Comparison of ENCODE assay signal across 18 cellular contexts in the genomic region with DNA sequence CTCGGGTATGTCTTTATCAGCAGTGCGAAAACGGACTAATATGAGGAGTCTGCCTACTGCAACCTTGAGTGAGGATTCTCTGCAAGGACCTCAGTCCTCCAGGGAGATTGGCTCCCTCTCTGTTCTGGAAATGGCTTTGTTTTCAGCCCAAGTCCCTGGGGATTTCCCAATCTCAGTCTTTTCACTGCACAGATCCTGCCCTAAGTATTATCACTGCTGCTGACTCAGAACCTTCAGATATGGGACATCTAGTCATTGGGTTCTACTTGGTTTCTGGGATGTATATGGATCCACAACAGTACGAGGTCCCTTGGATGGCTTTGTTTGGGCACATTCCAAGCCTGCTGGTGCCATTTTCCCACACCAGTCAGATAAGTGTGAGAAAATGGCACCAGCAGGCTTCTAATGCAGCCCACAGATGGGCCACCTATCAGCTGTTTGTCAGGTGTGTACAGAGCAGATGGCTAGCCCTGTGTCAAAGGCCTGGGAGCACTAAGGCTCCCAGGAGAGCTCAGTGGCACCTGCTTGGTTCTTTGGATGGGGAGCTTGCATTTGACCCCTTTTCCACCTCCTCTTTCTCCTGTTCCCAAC. TPM values are rescaled to one million over a fixed set of nuclear protein-coding genes. Genes with fewer than 3 reads are reported as not detected.
DNase-seq lines count a peak whose midpoint lies in the region; ATAC-seq and TF ChIP-seq lines count a peak whose summit lies in the region.
"Had no signal": no experiment of that assay in that cellular context is flagged by ENCODE, and none has a peak within 500 bp of the region (broad histone marks: within the 10 kb centered on the region; RNA-seq: fewer than 3 reads in every experiment).

No MANE protein-coding gene starts in this region.

- no peaks in the 10 kb centered on the region for H3K36me3 Mint-ChIP-seq in activated T-helper 2 cell treated with anti-CD3 and anti-CD28 coated beads, Interferon-gamma antibody, Interleukin-2, Interleukin-4, amounts not matched to agents 10 μg/mL and 5 μg/mL and 100 μg/mL, durations not matched to agents 14 hours and 24 hours and 36 hours (ENCODE audit: low read depth)
- H3K36me3 Mint-ChIP-seq: activated CD8-positive, alpha-beta memory T cell treated with anti-CD3 and anti-CD28 coated beads, Interleukin-2, amount 10 ng/mL, durations not matched to agents 7 days and 5 days had no signal

- WGBS in mammary epithelial cell (ENCODE audit: low coverage, missing lambda C conversion rate) = 91% methylated on average over 4 of the region's 4 CpGs

- intact Hi-C loops in mammary epithelial cell (cut with micrococcal nuclease) = no loop called here
- intact Hi-C loops in lower lobe of right lung (cut with DNase I) = no loop called here
- intact Hi-C loops in activated T-helper 2 cell treated with anti-CD3 and anti-CD28 coated beads, Interferon-gamma antibody, Interleukin-2, Interleukin-4, amounts not matched to agents 10 μg/mL and 5 μg/mL and 100 μg/mL, durations not matched to agents 14 hours and 24 hours and 36 hours (cut with micrococcal nuclease) = no loop called here

- H3K36me3 ChIP-seq in mammary epithelial cell (ENCODE audit: insufficient read depth, low read length) (no peaks in the 10 kb centered on the region), lower lobe of right lung (no peaks in the 10 kb centered on the region)
- H3K36me3 ChIP-seq: prostate gland, thoracic aorta had no signal

- H4K20me1 ChIP-seq in mammary epithelial cell (ENCODE audit: insufficient read depth, low read length) = no peaks in the 10 kb centered on the region

- dilution Hi-C loops in mammary epithelial cell (cut with HindIII; ENCODE audit: low sequenced_read_pairs) = no loop called here

- TF ChIP-seq CTCF in mammary epithelial cell (conservative IDR thresholded peaks at IDR 0.05 in 1 of 2, IDR thresholded peaks at IDR 0.05 in 1 of 2; ENCODE audit: extremely low read depth in 1 of 2, insufficient read depth in 1 of 2, low read depth in 1 of 2, low read length in 2 of 2) (no peak), lower lobe of right lung (IDR thresholded peaks at IDR 0.05) (no peak)

- H3K27me3 Mint-ChIP-seq in activated T-helper 2 cell treated with anti-CD3 and anti-CD28 coated beads, Interferon-gamma antibody, Interleukin-2, Interleukin-4, amounts not matched to agents 10 μg/mL and 5 μg/mL and 100 μg/mL, durations not matched to agents 14 hours and 24 hours and 36 hours (ENCODE audit: low read depth) = peaks cover 3% of the 10 kb centered on the region

- no peaks in the 10 kb centered on the region for H3K9me3 Mint-ChIP-seq in activated T-helper 2 cell treated with anti-CD3 and anti-CD28 coated beads, Interferon-gamma antibody, Interleukin-2, Interleukin-4, amounts not matched to agents 10 μg/mL and 5 μg/mL and 100 μg/mL, durations not matched to agents 14 hours and 24 hours and 36 hours
- H3K9me3 Mint-ChIP-seq: nephron; T-helper 1 cell treated with Interleukin-12 subunit alpha and Interleukin-12 subunit beta and Interleukin-4 antibody, amounts not matched to agents 30 μg/mL and 1 μg/mL, for 36 hours had no signal

- no peak overlapping the region for H3K4me3 Mint-ChIP-seq in activated T-helper 2 cell treated with anti-CD3 and anti-CD28 coated beads, Interferon-gamma antibody, Interleukin-2, Interleukin-4, amounts not matched to agents 10 μg/mL and 5 μg/mL and 100 μg/mL, durations not matched to agents 14 hours and 24 hours and 36 hours (ENCODE audit: low read depth)
- H3K4me3 Mint-ChIP-seq: activated CD8-positive, alpha-beta memory T cell treated with anti-CD3 and anti-CD28 coated beads, Interleukin-2, amount 10 ng/mL, durations not matched to agents 7 days and 5 days; nephron; T-helper 1 cell treated with Interleukin-12 subunit alpha and Interleukin-12 subunit beta and Interleukin-4 antibody, amounts not matched to agents 30 μg/mL and 1 μg/mL, for 36 hours had no signal

- in situ Hi-C loops in mammary epithelial cell (cut with MboI; ENCODE audit: low sequenced_read_pairs in 2 of 2) = no loop called here

- no peaks in the 10 kb centered on the region for H3K9me3 ChIP-seq in mammary epithelial cell (replicated peaks; ENCODE audit: insufficient read depth, low read length)
- no peaks in the 10 kb centered on the region for H3K9me3 ChIP-seq in lower lobe of right lung
- H3K9me3 ChIP-seq: prostate gland, thoracic aorta had no signal

- BruUV-seq in mammary epithelial cell (replicated peaks; lab: Mats Ljungman, UMichigan) = no TSS peak

- H3K27ac Mint-ChIP-seq in activated T-helper 2 cell treated with anti-CD3 and anti-CD28 coated beads, Interferon-gamma antibody, Interleukin-2, Interleukin-4, amounts not matched to agents 10 μg/mL and 5 μg/mL and 100 μg/mL, durations not matched to agents 14 hours and 24 hours and 36 hours = no peak overlapping the region
- H3K27ac Mint-ChIP-seq: activated CD8-positive, alpha-beta memory T cell treated with anti-CD3 and anti-CD28 coated beads, Interleukin-2, amount 10 ng/mL, durations not matched to agents 7 days and 5 days; T-helper 1 cell treated with Interleukin-12 subunit alpha and Interleukin-12 subunit beta and Interleukin-4 antibody, amounts not matched to agents 30 μg/mL and 1 μg/mL, for 36 hours had no signal

- H3K4me3 ChIP-seq in mammary epithelial cell (replicated peaks in 1 of 3; ENCODE audit: insufficient read depth in 1 of 3, low read depth in 2 of 3, low read length in 3 of 3) (no peak overlapping the region), lower lobe of right lung (no peak overlapping the region)
- H3K4me3 ChIP-seq: prostate gland, thoracic aorta had no signal

- no peak overlapping the region for H3K9ac ChIP-seq in mammary epithelial cell (ENCODE audit: insufficient read depth, low read length)

- H3K4me1 Mint-ChIP-seq in activated T-helper 2 cell treated with anti-CD3 and anti-CD28 coated beads, Interferon-gamma antibody, Interleukin-2, Interleukin-4, amounts not matched to agents 10 μg/mL and 5 μg/mL and 100 μg/mL, durations not matched to agents 14 hours and 24 hours and 36 hours (ENCODE audit: low read depth) = no peaks in the 10 kb centered on the region
- H3K4me1 Mint-ChIP-seq: activated CD8-positive, alpha-beta memory T cell treated with anti-CD3 and anti-CD28 coated beads, Interleukin-2, amount 10 ng/mL, durations not matched to agents 7 days and 5 days; nephron had no signal

- no peak overlapping the region for H3K27ac ChIP-seq in mammary epithelial cell (ENCODE audit: insufficient read depth, low read depth, low read length)
- no peak overlapping the region for H3K27ac ChIP-seq in lower lobe of right lung
- H3K27ac ChIP-seq: prostate gland, thoracic aorta had no signal

- DNase-seq in EH (ENCODE audit: low read depth) (peak; percentile 46), NCI-H226 (peak; percentile 67), mammary epithelial cell (peak; percentile 80), kidney tubule cell (ENCODE audit: low spot score) (peak; percentile 75), NCI-H128 (lab: John Stamatoyannopoulos, UW; ENCODE audit: unreplicated experiment) (no peak), lower lobe of right lung (no peak), cerebellar cortex (ENCODE audit: low spot score) (no peak)
- DNase-seq in activated T-helper 2 cell treated with anti-CD3 and anti-CD28 coated beads, Interferon-gamma antibody, Interleukin-2, Interleukin-4, amounts not matched to agents 10 μg/mL and 5 μg/mL and 100 μg/mL, durations not matched to agents 14 hours and 24 hours and 36 hours (ENCODE audit: low spot score) = no peak
- DNase-seq: activated CD8-positive, alpha-beta memory T cell treated with anti-CD3 and anti-CD28 coated beads, Interleukin-2, amount 10 ng/mL, durations not matched to agents 7 days and 5 days; activated effector memory CD4-positive, alpha-beta T cell treated with Interleukin-2 at 50 U/mL for 16 hours; amygdala; NCI-H1092; SHP77 treated with DMSO at 0.1 percent for 48 hours had no signal

- H2AFZ ChIP-seq in mammary epithelial cell (ENCODE audit: low read depth, low read length) = no peak overlapping the region

- H3K27me3 ChIP-seq in mammary epithelial cell (ENCODE audit: insufficient read depth, low read length) (no peaks in the 10 kb centered on the region), lower lobe of right lung (ENCODE audit: low read depth) (no peaks in the 10 kb centered on the region)

- no peak for ATAC-seq in lower lobe of right lung
- ATAC-seq: activated CD4-positive, CD25-positive, alpha-beta regulatory T cell treated with anti-CD3 and anti-CD28 coated beads, Interleukin-2, amount 50 U/mL, for 24 hours; activated CD8-positive, alpha-beta memory T cell treated with anti-CD3 and anti-CD28 coated beads, Interleukin-2, amount 10 ng/mL, durations not matched to agents 7 days and 5 days had no signal

- H3K79me2 ChIP-seq in mammary epithelial cell (ENCODE audit: insufficient read depth, low read length) = no peaks in the 10 kb centered on the region

- CTCF ChIA-PET in mammary epithelial cell (lab: Charles Lee; ENCODE audit: low non-redundant PET) = no interaction called here

- H3K4me2 ChIP-seq in mammary epithelial cell (ENCODE audit: insufficient read depth, low read depth, low read length) = no peak overlapping the region

- H3K4me1 ChIP-seq in mammary epithelial cell (ENCODE audit: insufficient read depth, low read length) (peaks cover 14% of the 10 kb centered on the region), lower lobe of right lung (peaks cover 9% of the 10 kb centered on the region)

RNA-seq across cellular contexts. Expression of a gene that starts 27.4 kb away (rescaled TPM):
- 10 to 100 TPM in 1 of 2 donors, under 1 TPM in 1; 0.49 to 10.3 TPM for total RNA-seq in mammary epithelial cell
- polyA plus RNA-seq in mammary epithelial cell = 2.4 TPM
- 12.4 TPM for polyA minus RNA-seq in mammary epithelial cell
- total RNA-seq in lower lobe of right lung = 74.1 TPM
- 0.62 and 0.97 TPM in 2 replicates for total RNA-seq in activated T-helper 2 cell treated with anti-CD3 and anti-CD28 coated beads, Interferon-gamma antibody, Interleukin-2, Interleukin-4, amounts not matched to agents 10 μg/mL and 5 μg/mL and 100 μg/mL, durations not matched to agents 14 hours and 24 hours and 36 hours

RNA-seq across cellular contexts. Expression of a gene that starts 55.4 kb away (rescaled TPM):
- total RNA-seq in mammary epithelial cell (10 to 100 TPM; 68.8 to 94.0 TPM), lower lobe of right lung (73.8 TPM)
- 71.5 TPM for polyA plus RNA-seq in mammary epithelial cell
- polyA minus RNA-seq in mammary epithelial cell = 153 TPM
- 42.5 and 43.6 TPM in 2 replicates for total RNA-seq in activated T-helper 2 cell treated with anti-CD3 and anti-CD28 coated beads, Interferon-gamma antibody, Interleukin-2, Interleukin-4, amounts not matched to agents 10 μg/mL and 5 μg/mL and 100 μg/mL, durations not matched to agents 14 hours and 24 hours and 36 hours

Comparison
In these comparisons a context has a peak if more than half of its experiments do, and no peak if none do; other contexts are left out.
1. DNase-seq: peak in EH (single experiment), NCI-H226 (single experiment), mammary epithelial cell (single experiment) and kidney tubule cell (single experiment); none in NCI-H128 (single experiment), lower lobe of right lung (single experiment), cerebellar cortex (single experiment) and activated T-helper 2 cell treated with anti-CD3 and anti-CD28 coated beads, Interferon-gamma antibody, Interleukin-2, Interleukin-4, amounts not matched to agents 10 μg/mL and 5 μg/mL and 100 μg/mL, durations not matched to agents 14 hours and 24 hours and 36 hours (single experiment).